In the genomic region with DNA sequence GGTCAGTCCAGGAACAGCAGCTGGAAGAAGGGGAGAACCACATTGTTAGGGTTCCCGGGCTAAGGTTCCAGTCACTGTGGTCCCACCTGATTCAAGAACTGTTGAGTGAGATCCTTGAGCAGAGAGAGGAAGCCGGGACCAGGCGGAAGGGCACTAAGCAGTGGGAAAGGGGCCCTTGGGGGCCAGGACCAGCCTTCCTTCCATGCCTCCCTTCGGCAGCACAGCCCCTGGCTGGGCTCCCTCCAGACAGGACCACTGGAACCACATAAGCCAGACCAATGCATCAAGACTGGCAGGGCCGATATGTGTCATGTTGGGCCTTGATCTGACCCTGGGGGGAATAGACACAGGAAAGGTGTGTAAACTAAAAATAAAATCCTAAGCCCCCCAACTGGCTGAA, we compare ENCODE assay signal across 24 cellular contexts.
"Had no signal": no experiment of that assay in that cellular context is flagged by ENCODE, and none has a peak within 500 bp of the region (broad histone marks: within the 10 kb centered on the region; RNA-seq: fewer than 3 reads in every experiment).

No MANE protein-coding gene starts in this region.

- DNase-seq: colonic mucosa; cortex of kidney; dermis blood vessel endothelial cell; dorsolateral prefrontal cortex; effector CD4-positive, alpha-beta T cell; effector CD8-positive, alpha-beta T cell; effector memory CD4-positive, alpha-beta T cell; effector memory CD8-positive, alpha-beta T cell; endodermal cell; erythroblast; esophagus squamous epithelium; foreskin fibroblast; foreskin keratinocyte; foreskin melanocyte; gastrocnemius medialis; glutamatergic neuron; head of caudate nucleus; heart left ventricle; heart right ventricle had no signal

- H3K4me3 ChIP-seq: colonic mucosa, dorsolateral prefrontal cortex, esophagus muscularis mucosa, esophagus squamous epithelium, gastrocnemius medialis, gastroesophageal sphincter, heart left ventricle, heart right ventricle had no signal

- H3K36me3 ChIP-seq: colonic mucosa, esophagus muscularis mucosa, esophagus squamous epithelium, gastrocnemius medialis, gastroesophageal sphincter, heart left ventricle, heart right ventricle had no signal

- H3K9me3 Mint-ChIP-seq: dendritic cell treated with granulocyte-macrophage colony-stimulating factor and Interleukin-4, amounts not matched to agents 40 ng/mL and 50 ng/mL, for 4 days; effector memory CD8-positive, alpha-beta T cell; endodermal cell had no signal

- H3K27me3 Mint-ChIP-seq: dendritic cell treated with granulocyte-macrophage colony-stimulating factor and Interleukin-4, amounts not matched to agents 40 ng/mL and 50 ng/mL, for 4 days; effector memory CD8-positive, alpha-beta T cell had no signal

- H3K9me3 ChIP-seq: colonic mucosa, esophagus muscularis mucosa, esophagus squamous epithelium, gastrocnemius medialis, gastroesophageal sphincter, heart left ventricle, heart right ventricle had no signal

- H3K27me3 ChIP-seq: colonic mucosa, dorsolateral prefrontal cortex, esophagus muscularis mucosa, esophagus squamous epithelium, gastrocnemius medialis, gastroesophageal sphincter, heart left ventricle, heart right ventricle had no signal

- H3K4me3 Mint-ChIP-seq: dendritic cell treated with granulocyte-macrophage colony-stimulating factor and Interleukin-4, amounts not matched to agents 40 ng/mL and 50 ng/mL, for 4 days; effector memory CD8-positive, alpha-beta T cell; endodermal cell had no signal

- H3K27ac Mint-ChIP-seq: dendritic cell treated with granulocyte-macrophage colony-stimulating factor and Interleukin-4, amounts not matched to agents 40 ng/mL and 50 ng/mL, for 4 days; effector memory CD8-positive, alpha-beta T cell; endodermal cell had no signal

- H3K4me1 ChIP-seq: colonic mucosa, gastroesophageal sphincter had no signal

- ATAC-seq: effector memory CD8-positive, alpha-beta T cell; esophagus mucosa; foreskin keratinocyte; gastrocnemius medialis; gastroesophageal sphincter; heart left ventricle; heart right ventricle had no signal

- H3K27ac ChIP-seq: colonic mucosa, dorsolateral prefrontal cortex, epithelial cell of prostate, esophagus muscularis mucosa, esophagus squamous epithelium, foreskin keratinocyte, gastrocnemius medialis, gastroesophageal sphincter, heart left ventricle, heart right ventricle had no signal
